In genomic region chr21:15309721-15310120, GRCh38 we compare ENCODE assay signal across 1 cellular context.
TF ChIP-seq lines count a peak whose summit lies in the region.

No MANE protein-coding gene starts in this region.

TF ChIP-seq in SK-N-SH, 30 proteins besides CTCF, POLR2A, EP300 and RAD21:
- TF ChIP-seq USF2 (IDR thresholded peaks at IDR 0.05; ENCODE audit: borderline replicate concordance, low read depth, low read length) (no peak), TAF1 (IDR thresholded peaks at IDR 0.05; ENCODE audit: borderline replicate concordance, low read depth, low read length) (no peak), RCOR1 (IDR thresholded peaks at IDR 0.05; ENCODE audit: low read length) (no peak), ZBTB33 (IDR thresholded peaks at IDR 0.05; ENCODE audit: borderline replicate concordance, low read depth) (no peak), REST (IDR thresholded peaks at IDR 0.05; ENCODE audit: low read depth, low read length) (no peak), IRF3 (IDR thresholded peaks at IDR 0.05; ENCODE audit: low read depth, low read length) (no peak), GABPA (IDR thresholded peaks at IDR 0.05; ENCODE audit: low read depth) (no peak), TEAD4 (IDR thresholded peaks at IDR 0.05; ENCODE audit: borderline replicate concordance, insufficient read depth) (no peak), TCF12 (IDR thresholded peaks at IDR 0.05) (no peak), FOXM1 (IDR thresholded peaks at IDR 0.05; ENCODE audit: low read depth) (no peak), RXRA (IDR thresholded peaks at IDR 0.05; ENCODE audit: borderline replicate concordance, low read depth) (no peak), NRF1 (IDR thresholded peaks at IDR 0.05; ENCODE audit: low read depth, low read length) (no peak), NFIC (IDR thresholded peaks at IDR 0.05; ENCODE audit: borderline replicate concordance) (no peak), YY1 (IDR thresholded peaks at IDR 0.05; ENCODE audit: low read depth) (no peak), POLR2AphosphoS5 (IDR thresholded peaks at IDR 0.05; ENCODE audit: low read depth, low read length) (no peak), MEF2A (IDR thresholded peaks at IDR 0.05; ENCODE audit: borderline replicate concordance, low read depth) (no peak), FOSL2 (IDR thresholded peaks at IDR 0.05; ENCODE audit: borderline replicate concordance, low read depth) (no peak), MXI1 (IDR thresholded peaks at IDR 0.05; ENCODE audit: low read depth, low read length) (no peak), SMC3 (IDR thresholded peaks at IDR 0.05; ENCODE audit: low read depth, low read length) (no peak), ELF1 (IDR thresholded peaks at IDR 0.05) (no peak)
TF ChIP-seq in SK-N-SH: peak in this region for 0.
